1 cellular context compared by ENCODE assay signal in the genomic region with DNA sequence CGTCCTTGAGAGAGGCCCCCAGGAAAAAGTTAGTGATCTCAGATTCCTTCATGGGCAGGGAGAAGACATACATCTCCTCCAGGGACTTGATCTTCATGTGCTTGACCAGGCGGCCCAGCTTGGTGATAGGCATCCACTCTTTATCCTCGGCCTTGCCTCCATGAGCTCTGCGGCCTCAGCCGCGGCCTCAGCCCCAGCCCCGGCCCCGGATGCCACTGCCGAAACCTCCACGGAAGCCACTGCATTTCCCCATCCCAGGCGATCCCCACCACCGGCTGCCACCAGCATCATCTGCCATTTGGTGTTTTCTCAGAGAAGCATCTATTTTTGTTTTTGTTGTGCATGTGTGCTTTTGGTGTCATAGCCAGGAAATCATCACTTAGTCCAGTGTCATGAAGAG.
TF ChIP-seq lines count a peak whose summit lies in the region.

No MANE protein-coding gene starts in this region.

TF ChIP-seq in HepG2, 621 proteins besides CTCF, POLR2A, EP300 and RAD21:
- TF ChIP-seq ATF1 (CRISPR knock-in tag; IDR thresholded peaks at IDR 0.05) (no peak), AGO2 (optimal IDR thresholded peaks at IDR 0.05; ENCODE audit: low read depth, low read length) (peak; percentile 61), NFE2L1 (CRISPR knock-in tag; IDR thresholded peaks at IDR 0.05; ENCODE audit: borderline replicate concordance) (no peak)
